Comparison of ENCODE assay signal across 8 cellular contexts in genomic region chr12:79935624-79936040, GRCh38. TPM values are rescaled to one million over a fixed set of nuclear protein-coding genes. Genes with fewer than 3 reads are reported as not detected.
DNase-seq lines count a peak whose midpoint lies in the region; ATAC-seq and TF ChIP-seq lines count a peak whose summit lies in the region.

No MANE protein-coding gene starts in this region.

- H3K27ac ChIP-seq in lung (ENCODE audit: low read depth in 1 of 2, low read length in 1 of 2) (peak overlapping the region; percentile 98 to 99), upper lobe of left lung (peak overlapping the region; percentile 96 to 99 (median 98))

- H3K4me3 ChIP-seq in cardiac fibroblast (replicated peaks in 1 of 2; ENCODE audit: low read depth in 2 of 2, low read length in 2 of 2), result peak overlapping the region; percentile 90 to 98
- H3K4me3 ChIP-seq in lung, result peak overlapping the region; percentile 98
- peak overlapping the region; percentile 60 to 89 (median 77) for H3K4me3 ChIP-seq in upper lobe of left lung

- DNase-seq in stimulated activated naive CD8-positive, alpha-beta T cell treated with anti-CD3 and anti-CD28 coated beads, Interleukin-15, Interleukin-2, amounts not matched to agents 100 U/mL and 50 U/mL, for 24 hours, result no peak
- DNase-seq in NCI-H510A (lab: John Stamatoyannopoulos, UW) (peak; percentile 8), cardiac fibroblast (ENCODE audit: low read depth in 2 of 2) (peak in 1 of 2 donors; percentile 37), lung (ENCODE audit: low spot score) (no peak), upper lobe of left lung (no peak)
- DNase-seq in activated CD4-positive, CD25-positive, alpha-beta regulatory T cell treated with anti-CD3 and anti-CD28 coated beads, Interleukin-2, amount 50 U/mL, for 72 hours, result no peak

- H3K27ac Mint-ChIP-seq in stimulated activated naive CD8-positive, alpha-beta T cell treated with anti-CD3 and anti-CD28 coated beads, Interleukin-15, Interleukin-2, amounts not matched to agents 100 ng/mL and 50 ng/mL, for 24 hours, result peak overlapping the region; percentile 95

- TF ChIP-seq POLR2A in upper lobe of left lung (IDR thresholded peaks at IDR 0.05), result no peak

- no peaks in the 10 kb centered on the region for H3K27me3 ChIP-seq in lung (ENCODE audit: control insufficient read depth, insufficient read depth)
- H3K27me3 ChIP-seq in upper lobe of left lung, result no peaks in the 10 kb centered on the region

- WGBS in lung, 2 donors, result 0 to 1% methylated on average over 6 of the region's 6 CpGs
- 0% methylated on average over 6 of the region's 6 CpGs for WGBS in upper lobe of left lung, 2 donors

- H3K9me3 Mint-ChIP-seq in stimulated activated naive CD8-positive, alpha-beta T cell treated with anti-CD3 and anti-CD28 coated beads, Interleukin-15, Interleukin-2, amounts not matched to agents 100 ng/mL and 50 ng/mL, for 24 hours, result no peaks in the 10 kb centered on the region

- no peak for ATAC-seq in stimulated activated naive CD8-positive, alpha-beta T cell treated with anti-CD3 and anti-CD28 coated beads, Interleukin-15, Interleukin-2, amounts not matched to agents 100 U/mL and 50 U/mL, for 24 hours
- peak; percentile 15 for ATAC-seq in HG02798 (IDR thresholded peaks at IDR 0.05; ENCODE audit: poor library complexity, unreplicated experiment)
- no peak for ATAC-seq in lung (ENCODE audit: insufficient read depth, low FRiP score)
- ATAC-seq in upper lobe of left lung (ENCODE audit: low FRiP score in 2 of 2), result no peak

- no peaks in the 10 kb centered on the region for H3K27me3 Mint-ChIP-seq in stimulated activated naive CD8-positive, alpha-beta T cell treated with anti-CD3 and anti-CD28 coated beads, Interleukin-15, Interleukin-2, amounts not matched to agents 100 ng/mL and 50 ng/mL, for 24 hours

- no peaks in the 10 kb centered on the region for H3K36me3 ChIP-seq in lung (ENCODE audit: control insufficient read depth in 2 of 2, insufficient read depth in 2 of 2, low read length in 2 of 2)
- H3K36me3 ChIP-seq in upper lobe of left lung, result no peaks in the 10 kb centered on the region

- no peak for TF ChIP-seq EP300 in upper lobe of left lung (IDR thresholded peaks at IDR 0.05)

- TF ChIP-seq CTCF in cardiac fibroblast (IDR thresholded peaks at IDR 0.05; ENCODE audit: low read depth, low read length), result no peak
- TF ChIP-seq CTCF in lung (IDR thresholded peaks at IDR 0.05; ENCODE audit: control extremely low read depth, extremely low read depth), result no peak
- TF ChIP-seq CTCF in upper lobe of left lung (IDR thresholded peaks at IDR 0.05), result no peak

- H3K4me3 Mint-ChIP-seq in stimulated activated naive CD8-positive, alpha-beta T cell treated with anti-CD3 and anti-CD28 coated beads, Interleukin-15, Interleukin-2, amounts not matched to agents 100 ng/mL and 50 ng/mL, for 24 hours, result peak overlapping the region; percentile 95

- H3K9me3 ChIP-seq in lung (ENCODE audit: control insufficient read depth in 2 of 2, insufficient read depth in 1 of 2, low read length in 1 of 2) (no peaks in the 10 kb centered on the region), upper lobe of left lung (no peaks in the 10 kb centered on the region)

- no peaks in the 10 kb centered on the region for H3K36me3 Mint-ChIP-seq in stimulated activated naive CD8-positive, alpha-beta T cell treated with anti-CD3 and anti-CD28 coated beads, Interleukin-15, Interleukin-2, amounts not matched to agents 100 ng/mL and 50 ng/mL, for 24 hours (ENCODE audit: low read depth)

- peaks cover 40% of the 10 kb centered on the region for H3K4me1 Mint-ChIP-seq in stimulated activated naive CD8-positive, alpha-beta T cell treated with anti-CD3 and anti-CD28 coated beads, Interleukin-15, Interleukin-2, amounts not matched to agents 100 ng/mL and 50 ng/mL, for 24 hours (ENCODE audit: low read depth)

- H3K4me1 ChIP-seq in lung (ENCODE audit: control insufficient read depth in 2 of 2, insufficient read depth in 2 of 2, low read length in 2 of 2) (peaks cover 0 to 2% of the 10 kb centered on the region in 2 donors), upper lobe of left lung (peaks cover 10 to 41% (median 16%) of the 10 kb centered on the region in 4 donors)

RNA-seq across cellular contexts. Expression of gene PPP1R12A, which starts 0.7 kb away (rescaled TPM):
- total RNA-seq in lung (100 to 1,000 TPM in 1 of 2 donors, 10 to 100 TPM in 1; 52.5 to 250 TPM), upper lobe of left lung (100 to 1,000 TPM in 3 of 6 donors, 10 to 100 TPM in 3; 50.7 to 234 (median 90.4) TPM)
- polyA plus RNA-seq in lung, result 10 to 100 TPM; 13.2 to 24.0 TPM
